Comparison of ENCODE assay signal across 16 cellular contexts in genomic region chr2:190235551-190235950, GRCh38.
DNase-seq lines count a peak whose midpoint lies in the region; ATAC-seq and TF ChIP-seq lines count a peak whose summit lies in the region.
"Had no signal": no experiment of that assay in that cellular context is flagged by ENCODE, and none has a peak within 500 bp of the region (broad histone marks: within the 10 kb centered on the region; RNA-seq: fewer than 3 reads in every experiment).

No MANE protein-coding gene starts in this region.

- no peak for TF ChIP-seq POLR2A in heart left ventricle (IDR thresholded peaks at IDR 0.05)

- H3K36me3 ChIP-seq in heart left ventricle (peaks cover 0 to 11% (median 0%) of the 10 kb centered on the region in 9 donors), mucosa of descending colon (ENCODE audit: low read depth) (no peaks in the 10 kb centered on the region), left lung (peaks cover 0 to 24% of the 10 kb centered on the region in 2 donors)

- H3K27me3 ChIP-seq in heart left ventricle: no peaks in the 10 kb centered on the region
- H3K27me3 ChIP-seq in left lung: no peaks in the 10 kb centered on the region
- H3K27me3 ChIP-seq: BLaER1 treated with 17β-estradiol and CSF1 and Interleukin-3, amounts not matched to agents 10 nM and 100 nM had no signal

- H3K4me3 ChIP-seq in heart left ventricle (no peak overlapping the region), mucosa of descending colon (no peak overlapping the region), left lung (no peak overlapping the region)
- H3K4me3 ChIP-seq: BLaER1 treated with 17β-estradiol and CSF1 and Interleukin-3, amounts not matched to agents 10 nM and 100 nM; GM23248; HAP-1 had no signal

- intact Hi-C loops in Right ventricle myocardium superior (cut with DNase I) (no loop called here), heart left ventricle (cut with DNase I) (no loop called here), mucosa of descending colon (cut with DNase I, micrococcal nuclease) (no loop called here), left lung (cut with DNase I) (no loop called here)

- peak; percentile 12 for ATAC-seq in Right ventricle myocardium superior (ENCODE audit: poor library complexity)
- ATAC-seq in heart left ventricle: no peak
- ATAC-seq in mucosa of descending colon: peak; percentile 99
- no peak for ATAC-seq in GM21529 (IDR thresholded peaks at IDR 0.05; ENCODE audit: unreplicated experiment)
- ATAC-seq in left lung: no peak
- ATAC-seq: CD8-positive, alpha-beta T cell; HepG2 had no signal

- H3K9me3 ChIP-seq in heart left ventricle (peaks cover 0 to 7% (median 0%) of the 10 kb centered on the region in 12 donors), mucosa of descending colon (no peaks in the 10 kb centered on the region), left lung (no peaks in the 10 kb centered on the region)
- H3K9me3 ChIP-seq: HAP-1 had no signal

- H3K4me1 ChIP-seq in heart left ventricle: no peaks in the 10 kb centered on the region
- H3K4me1 ChIP-seq in mucosa of descending colon (ENCODE audit: low read depth): peaks cover 14% of the 10 kb centered on the region
- no peaks in the 10 kb centered on the region for H3K4me1 ChIP-seq in left lung
- H3K4me1 ChIP-seq: BLaER1 treated with 17β-estradiol and CSF1 and Interleukin-3, amounts not matched to agents 10 nM and 100 nM; HAP-1 had no signal

- no peak for TF ChIP-seq CTCF in heart left ventricle (IDR thresholded peaks at IDR 0.05)
- TF ChIP-seq CTCF in mucosa of descending colon (IDR thresholded peaks at IDR 0.05): no peak
- TF ChIP-seq CTCF in left lung (IDR thresholded peaks at IDR 0.05): no peak

- no peak overlapping the region for H3K27ac ChIP-seq in heart left ventricle
- no peak overlapping the region for H3K27ac ChIP-seq in left lung
- H3K27ac ChIP-seq: BLaER1 treated with 17β-estradiol and CSF1 and Interleukin-3, amounts not matched to agents 10 nM and 100 nM; GM23248 had no signal

- DNase-seq in Right ventricle myocardium superior (no peak), heart left ventricle (no peak), mucosa of descending colon (peak in 1 of 3 donors; percentile 41), superior temporal gyrus (ENCODE audit: extremely low spot score) (peak; percentile 5), left lung (no peak), NCI-H748 (lab: John Stamatoyannopoulos, UW; ENCODE audit: unreplicated experiment) (no peak)
- DNase-seq: 8988T; Calu3; CD8-positive, alpha-beta T cell; DMS79 treated with DMSO at 0.1 percent for 48 hours; GF-D8 had no signal

- 76 to 89% (median 87%) methylated on average over 2 of the region's 2 CpGs for WGBS in heart left ventricle, 4 donors

Comparison
In these comparisons a context has a peak if more than half of its experiments do, and no peak if none do; other contexts are left out.
1. ATAC-seq: peak in Right ventricle myocardium superior (single experiment) and mucosa of descending colon (single experiment); none in heart left ventricle (0 of 4), GM21529 (single experiment) and left lung (single experiment).